16 cellular contexts compared by ENCODE assay signal in the genomic region with DNA sequence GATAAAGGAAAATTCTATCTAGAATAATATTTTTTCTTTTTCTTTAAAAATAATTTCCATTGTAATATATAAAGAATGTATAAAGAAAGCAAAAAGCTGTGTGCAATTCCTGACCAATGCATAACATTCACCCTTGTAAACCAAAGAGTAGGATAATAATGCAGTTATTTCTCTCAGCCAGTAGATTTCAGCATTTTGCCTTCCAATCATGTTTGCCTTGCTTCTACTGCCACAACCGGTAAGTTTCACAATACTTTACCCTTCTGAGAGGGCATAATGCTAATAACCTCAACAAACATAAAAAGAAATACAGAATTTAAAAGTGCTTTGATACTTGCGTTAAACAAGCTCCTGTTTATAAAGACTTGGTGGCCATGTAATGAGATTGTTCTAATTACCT.
"Had no signal": no experiment of that assay in that cellular context is flagged by ENCODE, and none has a peak within 500 bp of the region (broad histone marks: within the 10 kb centered on the region; RNA-seq: fewer than 3 reads in every experiment).

No MANE protein-coding gene starts in this region.

- H3K9me3 Mint-ChIP-seq: activated CD8-positive, alpha-beta T cell treated with anti-CD3 and anti-CD28 coated beads for 36 hours; nephron progenitor cell; stimulated activated naive CD8-positive, alpha-beta T cell treated with anti-CD3 and anti-CD28 coated beads, Interleukin-15, amount 100 ng/mL, for 72 hours; type B pancreatic cell; WTC11 had no signal

- H3K27ac Mint-ChIP-seq: activated CD8-positive, alpha-beta T cell treated with anti-CD3 and anti-CD28 coated beads for 36 hours; nephron progenitor cell; stimulated activated naive CD8-positive, alpha-beta T cell treated with anti-CD3 and anti-CD28 coated beads, Interleukin-15, amount 100 ng/mL, for 72 hours; type B pancreatic cell; WTC11 had no signal

- FAIRE-seq: keratinocyte, TTC549 had no signal

- H3K27me3 Mint-ChIP-seq: activated CD8-positive, alpha-beta T cell treated with anti-CD3 and anti-CD28 coated beads for 36 hours; activated naive CD8-positive, alpha-beta T cell; stimulated activated naive CD8-positive, alpha-beta T cell treated with anti-CD3 and anti-CD28 coated beads, Interleukin-15, amount 100 ng/mL, for 72 hours; type B pancreatic cell had no signal

- DNase-seq: activated CD4-positive, alpha-beta T cell treated with anti-CD3 and anti-CD28 coated beads for 4 hours; activated CD8-positive, alpha-beta T cell treated with anti-CD3 and anti-CD28 coated beads for 36 hours; activated effector memory CD4-positive, alpha-beta T cell treated with anti-CD3 and anti-CD28 coated beads, Interleukin-2, amount 50 U/mL, for 16 hours; activated T-cell treated with anti-CD3 and anti-CD28 coated beads, Interleukin-2, amount 50 U/mL, for 48 hours; anterior cingulate cortex; left ventricle myocardium superior; nephron progenitor cell; stimulated activated CD4-positive, alpha-beta T cell treated with anti-CD3 and anti-CD28 coated beads, Interleukin-1b, Interleukin-23, amount 100 ng/mL, for 48 hours; stimulated activated naive CD8-positive, alpha-beta T cell treated with anti-CD3 and anti-CD28 coated beads, Interleukin-15, amount 100 ng/mL, for 72 hours had no signal

- H3K4me1 Mint-ChIP-seq: nephron progenitor cell; stimulated activated naive CD8-positive, alpha-beta T cell treated with anti-CD3 and anti-CD28 coated beads, Interleukin-15, amount 100 ng/mL, for 72 hours had no signal

- H3K4me3 ChIP-seq: gastroesophageal sphincter had no signal

- H3K4me3 Mint-ChIP-seq: activated CD8-positive, alpha-beta T cell treated with anti-CD3 and anti-CD28 coated beads for 36 hours; activated naive CD8-positive, alpha-beta T cell; nephron progenitor cell; stimulated activated naive CD8-positive, alpha-beta T cell treated with anti-CD3 and anti-CD28 coated beads, Interleukin-15, amount 100 ng/mL, for 72 hours; type B pancreatic cell; WTC11 had no signal

- H3K27me3 ChIP-seq: gastroesophageal sphincter had no signal

- H3K4me1 ChIP-seq: gastroesophageal sphincter had no signal

- H3K9me3 ChIP-seq: gastroesophageal sphincter had no signal

- H3K27ac ChIP-seq: epithelial cell of prostate, gastroesophageal sphincter had no signal
